Comparison of ENCODE assay signal across 1 cellular context in genomic region chr5:53478411-53479044, GRCh38.
TF ChIP-seq lines count a peak whose summit lies in the region.

No MANE protein-coding gene starts in this region.

TF ChIP-seq in GM12878, 131 proteins besides CTCF, POLR2A, EP300 and RAD21 (continued from another document):
- TF ChIP-seq REST (IDR thresholded peaks at IDR 0.05; ENCODE audit: low read depth, low read length) (no peak), PKNOX1 (IDR thresholded peaks at IDR 0.05) (peak; percentile 60), RFX5 (IDR thresholded peaks at IDR 0.05; ENCODE audit: low read depth, low read length) (no peak), ZNF687 (IDR thresholded peaks at IDR 0.05) (no peak), BCL11A (IDR thresholded peaks at IDR 0.05; ENCODE audit: low read depth, low read length) (no peak), SREBF1 (IDR thresholded peaks at IDR 0.05; ENCODE audit: low read length) (no peak), CEBPB (IDR thresholded peaks at IDR 0.05; ENCODE audit: borderline replicate concordance in 1 of 2, low read depth in 2 of 2, low read length in 2 of 2) (no peak), MTA3 (IDR thresholded peaks at IDR 0.05; ENCODE audit: borderline replicate concordance, low read length) (no peak), CHD1 (IDR thresholded peaks at IDR 0.05; ENCODE audit: low read depth, low read length) (no peak), YY1 (IDR thresholded peaks at IDR 0.05; ENCODE audit: low read depth, low read length) (no peak), SMC3 (IDR thresholded peaks at IDR 0.05; ENCODE audit: borderline replicate concordance, low read length) (peak; percentile 61), NBN (IDR thresholded peaks at IDR 0.05) (peak; percentile 59; the same call in 1 of the 2 replicates), SMAD1 (IDR thresholded peaks at IDR 0.05; ENCODE audit: low read depth, partially characterized antibody) (no peak), BMI1 (IDR thresholded peaks at IDR 0.05; ENCODE audit: borderline replicate concordance) (peak; percentile 28; the same call in 1 of the 2 replicates), ZNF24 (IDR thresholded peaks at IDR 0.05) (no peak), MEF2A (IDR thresholded peaks at IDR 0.05; ENCODE audit: insufficient read depth, low read depth, low read length) (no peak), RUNX3 (IDR thresholded peaks at IDR 0.05; ENCODE audit: low read length) (no peak), CHD2 (IDR thresholded peaks at IDR 0.05; ENCODE audit: borderline replicate concordance, low read depth, low read length) (no peak), EED (IDR thresholded peaks at IDR 0.05; ENCODE audit: low read depth) (no peak), YBX1 (IDR thresholded peaks at IDR 0.05) (no peak), IKZF2 (IDR thresholded peaks at IDR 0.05) (peak; percentile 28 to 53; a peak in 1 of 4 replicates), RELB (IDR thresholded peaks at IDR 0.05; ENCODE audit: low read depth) (no peak)
TF ChIP-seq in GM12878: peak in this region for 7.
